ENCODE assay signal across 14 cellular contexts in genomic region chr4:142264961-142265360, GRCh38.
DNase-seq lines count a peak whose midpoint lies in the region; ATAC-seq and TF ChIP-seq lines count a peak whose summit lies in the region.
"Had no signal": no experiment of that assay in that cellular context is flagged by ENCODE, and none has a peak within 500 bp of the region (broad histone marks: within the 10 kb centered on the region; RNA-seq: fewer than 3 reads in every experiment).

No MANE protein-coding gene starts in this region.

- 43 to 48% methylated on average over 2 of the region's 2 CpGs for WGBS in heart right ventricle, 2 donors
- 6 to 9% methylated on average over 2 of the region's 2 CpGs for WGBS in aorta, 2 donors

- peaks cover 63% of the 10 kb centered on the region for H3K36me3 Mint-ChIP-seq in activated CD8-positive, alpha-beta T cell treated with anti-CD3 and anti-CD28 coated beads for 36 hours (ENCODE audit: low read depth)

- H3K27me3 Mint-ChIP-seq in activated CD8-positive, alpha-beta T cell treated with anti-CD3 and anti-CD28 coated beads for 36 hours, result no peaks in the 10 kb centered on the region
- H3K27me3 Mint-ChIP-seq: brain had no signal

- H3K27me3 ChIP-seq in heart right ventricle (no peaks in the 10 kb centered on the region), aorta (ENCODE audit: control insufficient read depth in 1 of 2, insufficient read depth in 2 of 2, low read length in 1 of 2) (no peaks in the 10 kb centered on the region)
- H3K27me3 ChIP-seq: Peyer's patch had no signal

- peak overlapping the region; percentile 4 to 87 (median 76) for H3K27ac ChIP-seq in heart right ventricle
- peak overlapping the region; percentile 77 to 98 for H3K27ac ChIP-seq in aorta (ENCODE audit: low read depth in 1 of 2, low read length in 2 of 2)
- H3K27ac ChIP-seq: HL-60, Peyer's patch had no signal

- peaks cover 71% of the 10 kb centered on the region for H3K4me1 Mint-ChIP-seq in activated CD8-positive, alpha-beta T cell treated with anti-CD3 and anti-CD28 coated beads for 36 hours (ENCODE audit: low read depth)
- H3K4me1 Mint-ChIP-seq: brain had no signal

- no peak overlapping the region for H3K4me3 ChIP-seq in heart right ventricle
- H3K4me3 ChIP-seq in aorta (ENCODE audit: low read length in 2 of 2), result no peak overlapping the region
- H3K4me3 ChIP-seq: Peyer's patch had no signal

- TF ChIP-seq CTCF in activated CD8-positive, alpha-beta T cell treated with anti-CD3 and anti-CD28 coated beads for 36 hours (IDR thresholded peaks at IDR 0.05), result no peak
- TF ChIP-seq CTCF in heart right ventricle (IDR thresholded peaks at IDR 0.05), result no peak

- DNase-seq in Right ventricle myocardium inferior (ENCODE audit: missing footprints) (no peak), cardiac septum (ENCODE audit: low spot score) (no peak), heart right ventricle (no peak), aorta (no peak), NCI-H82 (lab: John Stamatoyannopoulos, UW) (no peak)
- DNase-seq in activated CD8-positive, alpha-beta T cell treated with anti-CD3 and anti-CD28 coated beads for 36 hours, result no peak
- DNase-seq: activated CD4-positive, CD25-positive, alpha-beta regulatory T cell treated with anti-CD3 and anti-CD28 coated beads, Interleukin-2, amount 50 U/mL, for 72 hours; Caco-2; NCI-H1436; Peyer's patch had no signal

- H3K4me1 ChIP-seq in heart right ventricle (peaks cover 0 to 38% (median 19%) of the 10 kb centered on the region in 9 donors), aorta (ENCODE audit: control insufficient read depth in 1 of 2, insufficient read depth in 2 of 2, low read length in 2 of 2) (peaks cover 0 to 5% of the 10 kb centered on the region in 2 donors)
- H3K4me1 ChIP-seq: Caco-2, Peyer's patch had no signal

- peak overlapping the region; percentile 75 for H3K27ac Mint-ChIP-seq in activated CD8-positive, alpha-beta T cell treated with anti-CD3 and anti-CD28 coated beads for 36 hours

- peak; percentile 64 for ATAC-seq in Right ventricle myocardium inferior
- no peak for ATAC-seq in activated CD8-positive, alpha-beta T cell treated with anti-CD3 and anti-CD28 coated beads for 36 hours
- peak; percentile 55 to 93 (median 82) for ATAC-seq in heart right ventricle
- ATAC-seq in aorta (ENCODE audit: low FRiP score), result no peak
- ATAC-seq in HG02588 (IDR thresholded peaks at IDR 0.05; ENCODE audit: unreplicated experiment), result no peak
- ATAC-seq in HG03521 (IDR thresholded peaks at IDR 0.05; ENCODE audit: unreplicated experiment), result no peak

- peaks cover 4% of the 10 kb centered on the region for H3K9me3 Mint-ChIP-seq in activated CD8-positive, alpha-beta T cell treated with anti-CD3 and anti-CD28 coated beads for 36 hours

- CTCF ChIA-PET in activated CD8-positive, alpha-beta T cell treated with anti-CD3 and anti-CD28 coated beads for 36 hours (lab: Charles Lee), result interaction anchor here (1.1 to 2.7 kb wide), 2 partner anchors 18 to 64 kb away, joined by 3 to 14 read pairs; no protein-coding TSS in a partner anchor

- H3K4me3 Mint-ChIP-seq in activated CD8-positive, alpha-beta T cell treated with anti-CD3 and anti-CD28 coated beads for 36 hours, result no peak overlapping the region
- H3K4me3 Mint-ChIP-seq: brain had no signal

- POLR2A ChIA-PET in activated CD8-positive, alpha-beta T cell treated with anti-CD3 and anti-CD28 coated beads for 36 hours (lab: Charles Lee), result interaction anchor here (0.7 kb wide), 1 partner anchor 32 kb away, joined by 3 read pairs; no protein-coding TSS in a partner anchor

- H3K36me3 ChIP-seq in heart right ventricle (peaks cover 0 to 2% (median 0%) of the 10 kb centered on the region in 9 donors), aorta (ENCODE audit: control insufficient read depth in 1 of 2, insufficient read depth in 2 of 2, low read length in 1 of 2) (no peaks in the 10 kb centered on the region)

- intact Hi-C loops in Right ventricle myocardium inferior (cut with DNase I) (loop anchor here (10.0 kb wide), 2 partner anchors 130 to 580 kb away; partner anchors contain the start of gene INPP4B), cardiac septum (cut with DNase I) (loop anchor here (2.0 kb wide), 1 partner anchor 66 kb away; no protein-coding TSS in a partner anchor), heart right ventricle (cut with DNase I) (no loop called here), aorta (cut with DNase I) (loop anchor here in 1 of 2 donors (5.0 kb wide), 1 partner anchor 37 kb away; no protein-coding TSS in a partner anchor)
- intact Hi-C loops in activated CD8-positive, alpha-beta T cell treated with anti-CD3 and anti-CD28 coated beads for 36 hours (cut with micrococcal nuclease), result no loop called here

- H3K9me3 ChIP-seq in heart right ventricle, result no peaks in the 10 kb centered on the region
- H3K9me3 ChIP-seq in aorta (ENCODE audit: control insufficient read depth, low read length), result no peaks in the 10 kb centered on the region
- H3K9me3 ChIP-seq: Caco-2, Peyer's patch had no signal

Comparison
In these comparisons a context has a peak if more than half of its experiments do, and no peak if none do; other contexts are left out.
1. intact Hi-C loops: an anchor here in Right ventricle myocardium inferior (10.0 kb wide) and cardiac septum (2.0 kb wide); none called in activated CD8-positive, alpha-beta T cell treated with anti-CD3 and anti-CD28 coated beads for 36 hours and heart right ventricle.
2. ATAC-seq: peak in Right ventricle myocardium inferior (single experiment) and heart right ventricle (8 of 8); none in activated CD8-positive, alpha-beta T cell treated with anti-CD3 and anti-CD28 coated beads for 36 hours (single experiment), aorta (single experiment), HG02588 (single experiment) and HG03521 (single experiment).